Comparison of ENCODE assay signal across 1 cellular context in the genomic region with DNA sequence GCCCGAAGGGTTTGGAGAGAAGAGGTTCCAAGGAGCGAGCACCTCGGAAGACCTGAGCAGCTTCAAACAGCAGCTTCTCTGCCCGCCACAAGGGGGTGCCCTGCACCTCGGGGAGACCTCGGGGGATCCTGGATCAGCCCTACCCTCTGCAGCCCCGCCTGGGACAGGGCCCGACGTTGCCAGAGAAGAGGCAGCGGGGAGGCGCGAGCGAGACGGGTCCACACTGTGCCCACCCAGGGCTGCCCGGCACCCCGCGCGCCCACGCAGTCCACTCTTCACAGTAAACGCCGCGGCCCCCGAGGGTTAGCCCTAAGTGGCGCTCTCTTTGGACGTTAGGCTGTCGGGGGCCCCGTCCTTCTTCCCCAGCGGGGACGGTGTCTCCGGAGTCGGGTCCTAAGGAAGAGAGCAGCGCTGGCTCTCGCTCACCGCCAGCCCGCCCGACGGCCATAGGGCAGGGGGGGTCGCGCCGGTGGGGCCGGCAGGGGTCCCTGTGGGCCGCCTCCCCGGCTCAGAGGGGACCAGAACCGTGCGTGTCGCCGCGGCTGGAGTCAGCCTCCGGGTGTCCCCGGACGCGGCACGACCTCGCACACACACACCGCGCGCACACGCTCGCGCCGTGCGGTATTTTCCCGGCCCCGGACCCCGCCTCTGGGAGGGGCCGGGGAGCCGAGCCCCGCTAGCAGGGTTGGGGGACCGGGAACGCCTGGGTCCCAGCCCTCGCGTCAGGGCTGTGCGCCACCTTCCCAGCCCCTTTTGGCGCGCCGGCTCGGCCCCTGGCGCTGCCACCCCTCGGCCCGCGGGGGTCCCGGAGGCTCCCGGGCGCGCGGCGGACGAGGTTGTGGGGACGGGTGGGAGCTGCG.
TF ChIP-seq lines count a peak whose summit lies in the region.

No MANE protein-coding gene starts in this region.

TF ChIP-seq in K562, 482 proteins besides CTCF, POLR2A, EP300 and RAD21 (continued from another document and continues in another):
- TF ChIP-seq, protein P1, sequence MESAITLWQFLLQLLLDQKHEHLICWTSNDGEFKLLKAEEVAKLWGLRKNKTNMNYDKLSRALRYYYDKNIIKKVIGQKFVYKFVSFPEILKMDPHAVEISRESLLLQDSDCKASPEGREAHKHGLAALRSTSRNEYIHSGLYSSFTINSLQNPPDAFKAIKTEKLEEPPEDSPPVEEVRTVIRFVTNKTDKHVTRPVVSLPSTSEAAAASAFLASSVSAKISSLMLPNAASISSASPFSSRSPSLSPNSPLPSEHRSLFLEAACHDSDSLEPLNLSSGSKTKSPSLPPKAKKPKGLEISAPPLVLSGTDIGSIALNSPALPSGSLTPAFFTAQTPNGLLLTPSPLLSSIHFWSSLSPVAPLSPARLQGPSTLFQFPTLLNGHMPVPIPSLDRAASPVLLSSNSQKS (CRISPR knock-in tag; IDR thresholded peaks at IDR 0.05) = no peak
- TF ChIP-seq MAFG (tag; conservative IDR thresholded peaks at IDR 0.05) = no peak
- no peak for TF ChIP-seq ILF3 (IDR thresholded peaks at IDR 0.05; ENCODE audit: borderline replicate concordance)
- TF ChIP-seq FOXJ2 (tag; IDR thresholded peaks at IDR 0.05) = no peak
- peak; percentile 33; the same call in 1 of the 2 replicates for TF ChIP-seq CTBP1 (IDR thresholded peaks at IDR 0.05; ENCODE audit: borderline replicate concordance)
- TF ChIP-seq, protein P2, sequence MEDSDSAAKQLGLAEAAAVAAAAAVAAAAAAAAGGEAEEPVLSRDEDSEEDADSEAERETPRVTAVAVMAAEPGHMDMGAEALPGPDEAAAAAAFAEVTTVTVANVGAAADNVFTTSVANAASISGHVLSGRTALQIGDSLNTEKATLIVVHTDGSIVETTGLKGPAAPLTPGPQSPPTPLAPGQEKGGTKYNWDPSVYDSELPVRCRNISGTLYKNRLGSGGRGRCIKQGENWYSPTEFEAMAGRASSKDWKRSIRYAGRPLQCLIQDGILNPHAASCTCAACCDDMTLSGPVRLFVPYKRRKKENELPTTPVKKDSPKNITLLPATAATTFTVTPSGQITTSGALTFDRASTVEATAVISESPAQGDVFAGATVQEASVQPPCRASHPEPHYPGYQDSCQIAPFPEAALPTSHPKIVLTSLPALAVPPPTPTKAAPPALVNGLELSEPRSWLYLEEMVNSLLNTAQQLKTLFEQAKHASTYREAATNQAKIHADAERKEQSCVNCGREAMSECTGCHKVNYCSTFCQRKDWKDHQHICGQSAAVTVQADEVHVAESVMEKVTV (CRISPR knock-in tag; IDR thresholded peaks at IDR 0.05) = peak; percentile 65; the same call in 1 of the 2 replicates
- no peak for TF ChIP-seq EZH2 (IDR thresholded peaks at IDR 0.05; ENCODE audit: borderline replicate concordance, low read depth, low read length)
- no peak for TF ChIP-seq BACH1 (tag; IDR thresholded peaks at IDR 0.05)
- TF ChIP-seq, protein P3, sequence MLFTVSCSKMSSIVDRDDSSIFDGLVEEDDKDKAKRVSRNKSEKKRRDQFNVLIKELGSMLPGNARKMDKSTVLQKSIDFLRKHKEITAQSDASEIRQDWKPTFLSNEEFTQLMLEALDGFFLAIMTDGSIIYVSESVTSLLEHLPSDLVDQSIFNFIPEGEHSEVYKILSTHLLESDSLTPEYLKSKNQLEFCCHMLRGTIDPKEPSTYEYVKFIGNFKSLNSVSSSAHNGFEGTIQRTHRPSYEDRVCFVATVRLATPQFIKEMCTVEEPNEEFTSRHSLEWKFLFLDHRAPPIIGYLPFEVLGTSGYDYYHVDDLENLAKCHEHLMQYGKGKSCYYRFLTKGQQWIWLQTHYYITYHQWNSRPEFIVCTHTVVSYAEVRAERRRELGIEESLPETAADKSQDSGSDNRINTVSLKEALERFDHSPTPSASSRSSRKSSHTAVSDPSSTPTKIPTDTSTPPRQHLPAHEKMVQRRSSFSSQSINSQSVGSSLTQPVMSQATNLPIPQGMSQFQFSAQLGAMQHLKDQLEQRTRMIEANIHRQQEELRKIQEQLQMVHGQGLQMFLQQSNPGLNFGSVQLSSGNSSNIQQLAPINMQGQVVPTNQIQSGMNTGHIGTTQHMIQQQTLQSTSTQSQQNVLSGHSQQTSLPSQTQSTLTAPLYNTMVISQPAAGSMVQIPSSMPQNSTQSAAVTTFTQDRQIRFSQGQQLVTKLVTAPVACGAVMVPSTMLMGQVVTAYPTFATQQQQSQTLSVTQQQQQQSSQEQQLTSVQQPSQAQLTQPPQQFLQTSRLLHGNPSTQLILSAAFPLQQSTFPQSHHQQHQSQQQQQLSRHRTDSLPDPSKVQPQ (CRISPR knock-in tag; IDR thresholded peaks at IDR 0.05; ENCODE audit: borderline replicate concordance) = no peak
- no peak for TF ChIP-seq FOXM1 (IDR thresholded peaks at IDR 0.05; ENCODE audit: low read depth)
- no peak for TF ChIP-seq FOXM1 (CRISPR knock-in tag; IDR thresholded peaks at IDR 0.05; ENCODE audit: low read depth)
- no peak for TF ChIP-seq CBFA2T2 (conservative IDR thresholded peaks at IDR 0.05)
- TF ChIP-seq RBM15 (IDR thresholded peaks at IDR 0.05; ENCODE audit: insufficient read depth, low read length) = no peak
- TF ChIP-seq HLTF (IDR thresholded peaks at IDR 0.05) = no peak
- TF ChIP-seq, protein P4, sequence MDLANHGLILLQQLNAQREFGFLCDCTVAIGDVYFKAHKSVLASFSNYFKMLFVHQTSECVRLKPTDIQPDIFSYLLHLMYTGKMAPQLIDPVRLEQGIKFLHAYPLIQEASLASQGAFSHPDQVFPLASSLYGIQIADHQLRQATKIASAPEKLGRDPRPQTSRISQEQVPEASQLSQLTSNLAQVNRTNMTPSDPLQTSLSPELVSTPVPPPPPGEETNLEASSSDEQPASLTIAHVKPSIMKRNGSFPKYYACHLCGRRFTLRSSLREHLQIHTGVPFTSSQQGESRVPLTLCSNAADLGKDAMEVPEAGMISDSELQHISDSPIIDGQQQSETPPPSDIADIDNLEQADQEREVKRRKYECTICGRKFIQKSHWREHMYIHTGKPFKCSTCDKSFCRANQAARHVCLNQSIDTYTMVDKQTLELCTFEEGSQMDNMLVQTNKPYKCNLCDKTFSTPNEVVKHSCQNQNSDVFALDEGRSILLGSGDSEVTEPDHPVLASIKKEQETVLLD (IDR thresholded peaks at IDR 0.05) = no peak
- no peak for TF ChIP-seq ESRRB (CRISPR knock-in tag; IDR thresholded peaks at IDR 0.05; ENCODE audit: borderline replicate concordance)
- TF ChIP-seq, protein P5, sequence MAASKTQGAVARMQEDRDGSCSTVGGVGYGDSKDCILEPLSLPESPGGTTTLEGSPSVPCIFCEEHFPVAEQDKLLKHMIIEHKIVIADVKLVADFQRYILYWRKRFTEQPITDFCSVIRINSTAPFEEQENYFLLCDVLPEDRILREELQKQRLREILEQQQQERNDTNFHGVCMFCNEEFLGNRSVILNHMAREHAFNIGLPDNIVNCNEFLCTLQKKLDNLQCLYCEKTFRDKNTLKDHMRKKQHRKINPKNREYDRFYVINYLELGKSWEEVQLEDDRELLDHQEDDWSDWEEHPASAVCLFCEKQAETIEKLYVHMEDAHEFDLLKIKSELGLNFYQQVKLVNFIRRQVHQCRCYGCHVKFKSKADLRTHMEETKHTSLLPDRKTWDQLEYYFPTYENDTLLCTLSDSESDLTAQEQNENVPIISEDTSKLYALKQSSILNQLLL (CRISPR knock-in tag; IDR thresholded peaks at IDR 0.05; ENCODE audit: borderline replicate concordance) = no peak
- TF ChIP-seq, protein P6, sequence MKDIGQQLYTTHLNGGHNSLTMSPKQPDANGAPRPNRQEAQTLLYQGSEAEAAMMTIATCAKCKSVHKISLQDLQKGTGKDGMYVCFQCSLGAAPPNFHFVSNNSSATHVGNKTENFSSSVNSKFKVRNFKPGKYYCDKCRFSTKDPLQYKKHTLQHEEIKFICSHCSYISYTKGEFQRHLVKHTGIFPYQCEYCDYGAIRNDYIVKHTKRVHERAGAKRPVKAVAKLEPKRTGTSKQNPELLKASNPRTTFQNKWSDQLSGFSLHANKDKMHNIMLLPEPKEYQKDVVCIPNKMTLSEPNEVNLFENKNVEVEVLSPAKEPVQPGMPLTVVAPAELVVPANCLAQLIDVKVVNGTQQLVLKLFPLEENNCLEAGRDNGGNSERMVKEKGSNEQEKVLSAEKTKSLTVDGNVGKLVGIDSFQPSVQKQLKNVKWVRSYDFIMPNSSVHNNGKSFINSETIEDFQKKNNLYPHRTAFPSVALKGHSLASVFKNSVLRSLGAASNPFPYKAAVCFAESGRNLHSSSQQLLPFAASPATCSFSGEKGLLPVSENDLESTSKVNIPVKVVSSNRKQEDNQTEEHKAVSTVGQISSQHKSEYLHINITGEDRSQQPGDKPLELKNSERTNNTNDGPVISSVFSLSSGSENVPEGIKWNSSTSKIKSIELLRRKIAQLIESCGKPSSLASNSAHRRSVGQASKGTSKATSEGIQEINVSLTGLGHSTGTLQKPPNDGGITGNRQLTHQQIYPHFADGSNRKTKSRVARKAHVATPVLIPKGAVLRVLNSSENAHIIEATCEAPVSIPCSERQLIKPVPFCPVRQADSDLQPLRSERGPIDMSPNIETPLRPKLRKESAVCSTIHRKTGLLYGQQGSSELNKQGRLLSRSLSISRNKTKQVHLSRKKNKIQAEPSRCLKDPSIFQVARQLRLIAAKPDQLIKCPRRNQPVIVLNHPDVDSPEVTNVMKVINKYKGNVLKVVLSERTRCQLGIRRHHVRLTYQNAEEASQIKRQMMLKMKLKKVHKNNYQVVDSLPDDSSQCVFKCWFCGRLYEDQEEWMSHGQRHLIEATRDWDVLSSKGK (CRISPR knock-in tag; IDR thresholded peaks at IDR 0.05) = no peak
- no peak for TF ChIP-seq YY1 (IDR thresholded peaks at IDR 0.05; ENCODE audit: borderline replicate concordance in 1 of 3, control insufficient read depth in 1 of 3, extremely low read depth in 1 of 3, insufficient read depth in 3 of 3, insufficient read length in 1 of 3, insufficient replicate concordance in 2 of 3, low read depth in 1 of 3, low read length in 2 of 3)
- TF ChIP-seq HMG20B (CRISPR knock-in tag; IDR thresholded peaks at IDR 0.05) = no peak
- no peak for TF ChIP-seq CCNT2 (IDR thresholded peaks at IDR 0.05; ENCODE audit: borderline replicate concordance, extremely low read depth, insufficient read length, low read depth, low read length)
- TF ChIP-seq, protein P7, sequence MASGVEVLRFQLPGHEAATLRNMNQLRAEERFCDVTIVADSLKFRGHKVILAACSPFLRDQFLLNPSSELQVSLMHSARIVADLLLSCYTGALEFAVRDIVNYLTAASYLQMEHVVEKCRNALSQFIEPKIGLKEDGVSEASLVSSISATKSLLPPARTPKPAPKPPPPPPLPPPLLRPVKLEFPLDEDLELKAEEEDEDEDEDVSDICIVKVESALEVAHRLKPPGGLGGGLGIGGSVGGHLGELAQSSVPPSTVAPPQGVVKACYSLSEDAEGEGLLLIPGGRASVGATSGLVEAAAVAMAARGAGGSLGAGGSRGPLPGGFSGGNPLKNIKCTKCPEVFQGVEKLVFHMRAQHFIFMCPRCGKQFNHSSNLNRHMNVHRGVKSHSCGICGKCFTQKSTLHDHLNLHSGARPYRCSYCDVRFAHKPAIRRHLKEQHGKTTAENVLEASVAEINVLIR (CRISPR knock-in tag; IDR thresholded peaks at IDR 0.05) = no peak
- TF ChIP-seq ZNF830 (CRISPR knock-in tag; IDR thresholded peaks at IDR 0.05) = no peak
- no peak for TF ChIP-seq NFIX (CRISPR knock-in tag; IDR thresholded peaks at IDR 0.05; ENCODE audit: low read depth)
- TF ChIP-seq ZNF3 (CRISPR knock-in tag; IDR thresholded peaks at IDR 0.05) = no peak
- TF ChIP-seq TAF15 (IDR thresholded peaks at IDR 0.05; ENCODE audit: low read depth, low read length) = no peak
- no peak for TF ChIP-seq BRD9 (IDR thresholded peaks at IDR 0.05; ENCODE audit: low read depth, partially characterized antibody)
- TF ChIP-seq GTF2E2 (tag; IDR thresholded peaks at IDR 0.05) = no peak
- TF ChIP-seq ZNF77 (CRISPR knock-in tag; IDR thresholded peaks at IDR 0.05) = no peak
- TF ChIP-seq, protein P8, sequence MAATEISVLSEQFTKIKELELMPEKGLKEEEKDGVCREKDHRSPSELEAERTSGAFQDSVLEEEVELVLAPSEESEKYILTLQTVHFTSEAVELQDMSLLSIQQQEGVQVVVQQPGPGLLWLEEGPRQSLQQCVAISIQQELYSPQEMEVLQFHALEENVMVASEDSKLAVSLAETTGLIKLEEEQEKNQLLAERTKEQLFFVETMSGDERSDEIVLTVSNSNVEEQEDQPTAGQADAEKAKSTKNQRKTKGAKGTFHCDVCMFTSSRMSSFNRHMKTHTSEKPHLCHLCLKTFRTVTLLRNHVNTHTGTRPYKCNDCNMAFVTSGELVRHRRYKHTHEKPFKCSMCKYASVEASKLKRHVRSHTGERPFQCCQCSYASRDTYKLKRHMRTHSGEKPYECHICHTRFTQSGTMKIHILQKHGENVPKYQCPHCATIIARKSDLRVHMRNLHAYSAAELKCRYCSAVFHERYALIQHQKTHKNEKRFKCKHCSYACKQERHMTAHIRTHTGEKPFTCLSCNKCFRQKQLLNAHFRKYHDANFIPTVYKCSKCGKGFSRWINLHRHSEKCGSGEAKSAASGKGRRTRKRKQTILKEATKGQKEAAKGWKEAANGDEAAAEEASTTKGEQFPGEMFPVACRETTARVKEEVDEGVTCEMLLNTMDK (IDR thresholded peaks at IDR 0.05; ENCODE audit: borderline replicate concordance, insufficient read depth, low read depth, low read length, poor library complexity, severe bottlenecking) = peak; percentile 55
- TF ChIP-seq ZC3H8 (IDR thresholded peaks at IDR 0.05) = no peak
- TF ChIP-seq NR2C2 (CRISPR knock-in tag; IDR thresholded peaks at IDR 0.05) = no peak
- no peak for TF ChIP-seq NR2C2 (tag; IDR thresholded peaks at IDR 0.05)
- TF ChIP-seq, protein P9, sequence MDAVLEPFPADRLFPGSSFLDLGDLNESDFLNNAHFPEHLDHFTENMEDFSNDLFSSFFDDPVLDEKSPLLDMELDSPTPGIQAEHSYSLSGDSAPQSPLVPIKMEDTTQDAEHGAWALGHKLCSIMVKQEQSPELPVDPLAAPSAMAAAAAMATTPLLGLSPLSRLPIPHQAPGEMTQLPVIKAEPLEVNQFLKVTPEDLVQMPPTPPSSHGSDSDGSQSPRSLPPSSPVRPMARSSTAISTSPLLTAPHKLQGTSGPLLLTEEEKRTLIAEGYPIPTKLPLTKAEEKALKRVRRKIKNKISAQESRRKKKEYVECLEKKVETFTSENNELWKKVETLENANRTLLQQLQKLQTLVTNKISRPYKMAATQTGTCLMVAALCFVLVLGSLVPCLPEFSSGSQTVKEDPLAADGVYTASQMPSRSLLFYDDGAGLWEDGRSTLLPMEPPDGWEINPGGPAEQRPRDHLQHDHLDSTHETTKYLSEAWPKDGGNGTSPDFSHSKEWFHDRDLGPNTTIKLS (IDR thresholded peaks at IDR 0.05; ENCODE audit: borderline replicate concordance, low read depth) = no peak
- TF ChIP-seq PHB (CRISPR knock-in tag; IDR thresholded peaks at IDR 0.05) = no peak
- TF ChIP-seq SUPT5H (IDR thresholded peaks at IDR 0.05) = no peak
- TF ChIP-seq NFATC3 (IDR thresholded peaks at IDR 0.05) = no peak
- no peak for TF ChIP-seq HNRNPK (IDR thresholded peaks at IDR 0.05; ENCODE audit: low read depth, low read length, poor library complexity, severe bottlenecking)
- TF ChIP-seq, protein P10, sequence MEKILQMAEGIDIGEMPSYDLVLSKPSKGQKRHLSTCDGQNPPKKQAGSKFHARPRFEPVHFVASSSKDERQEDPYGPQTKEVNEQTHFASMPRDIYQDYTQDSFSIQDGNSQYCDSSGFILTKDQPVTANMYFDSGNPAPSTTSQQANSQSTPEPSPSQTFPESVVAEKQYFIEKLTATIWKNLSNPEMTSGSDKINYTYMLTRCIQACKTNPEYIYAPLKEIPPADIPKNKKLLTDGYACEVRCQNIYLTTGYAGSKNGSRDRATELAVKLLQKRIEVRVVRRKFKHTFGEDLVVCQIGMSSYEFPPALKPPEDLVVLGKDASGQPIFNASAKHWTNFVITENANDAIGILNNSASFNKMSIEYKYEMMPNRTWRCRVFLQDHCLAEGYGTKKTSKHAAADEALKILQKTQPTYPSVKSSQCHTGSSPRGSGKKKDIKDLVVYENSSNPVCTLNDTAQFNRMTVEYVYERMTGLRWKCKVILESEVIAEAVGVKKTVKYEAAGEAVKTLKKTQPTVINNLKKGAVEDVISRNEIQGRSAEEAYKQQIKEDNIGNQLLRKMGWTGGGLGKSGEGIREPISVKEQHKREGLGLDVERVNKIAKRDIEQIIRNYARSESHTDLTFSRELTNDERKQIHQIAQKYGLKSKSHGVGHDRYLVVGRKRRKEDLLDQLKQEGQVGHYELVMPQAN (IDR thresholded peaks at IDR 0.05; ENCODE audit: borderline replicate concordance) = no peak
- no peak for TF ChIP-seq ZNF695 (CRISPR knock-in tag; IDR thresholded peaks at IDR 0.05)
